ENCODE assay signal across 11 cellular contexts in genomic region chr15:94272251-94272898, GRCh38. TPM values are rescaled to one million over a fixed set of nuclear protein-coding genes. Genes with fewer than 3 reads are reported as not detected.
DNase-seq lines count a peak whose midpoint lies in the region; ATAC-seq and TF ChIP-seq lines count a peak whose summit lies in the region.
"Had no signal": no experiment of that assay in that cellular context is flagged by ENCODE, and none has a peak within 500 bp of the region (broad histone marks: within the 10 kb centered on the region; RNA-seq: fewer than 3 reads in every experiment).

No MANE protein-coding gene starts in this region.

- no peak for TF ChIP-seq CTCF in fibroblast of villous mesenchyme (IDR thresholded peaks at IDR 0.05; ENCODE audit: insufficient read depth, low read depth, low read length)
- TF ChIP-seq CTCF in RWPE1 (conservative IDR thresholded peaks at IDR 0.05; ENCODE audit: low read depth), result no peak

- POLR2A ChIA-PET in RWPE1 (lab: Yijun Ruan, JAX; ENCODE audit: low non-redundant PET), result no interaction called here

- no peak overlapping the region for H3K27ac ChIP-seq in RWPE1
- H3K27ac ChIP-seq: right lobe of liver had no signal

- CTCF ChIA-PET in RWPE1 (lab: Yijun Ruan, JAX), result no interaction called here

- ATAC-seq in GM18868 (IDR thresholded peaks at IDR 0.05; ENCODE audit: unreplicated experiment), result peak; percentile 77
- peak; percentile 80 for ATAC-seq in GM21737 (IDR thresholded peaks at IDR 0.05; ENCODE audit: unreplicated experiment)
- peak; percentile 85 for ATAC-seq in HG03460 (IDR thresholded peaks at IDR 0.05; ENCODE audit: unreplicated experiment)

- DNase-seq in fibroblast of villous mesenchyme (ENCODE audit: low read depth), result peak; percentile 42
- no peak for DNase-seq in NCI-H748 (lab: John Stamatoyannopoulos, UW; ENCODE audit: unreplicated experiment)
- no peak for DNase-seq in NCI-H1105 treated with DMSO at 0.1 percent for 48 hours (lab: John Stamatoyannopoulos, UW)
- DNase-seq in RWPE1 (ENCODE audit: low spot score), result no peak
- no peak for DNase-seq in activated CD4-positive, alpha-beta T cell treated with anti-CD3 and anti-CD28 coated beads for 1 hour
- DNase-seq: IMR-90, islet precursor cell, right lobe of liver had no signal

- no peak overlapping the region for H3K4me3 ChIP-seq in fibroblast of villous mesenchyme (ENCODE audit: low read depth, low read length)
- H3K4me3 ChIP-seq: right lobe of liver had no signal

RNA-seq across cellular contexts. Expression of gene MCTP2, which starts 41.0 kb away (rescaled TPM):
- 2.2 and 4.5 TPM in 2 replicates for total RNA-seq in fibroblast of villous mesenchyme
